Comparison of ENCODE assay signal across 9 cellular contexts in genomic region chr21:18499761-18500376, GRCh38.
A peak's percentile ranks its signal among the peaks of the same experiment; 100 is the strongest.
DNase-seq lines count a peak whose midpoint lies in the region; ATAC-seq and FAIRE-seq lines count a peak whose summit lies in the region.
"Had no signal": no experiment of that assay in that cellular context is flagged by ENCODE, and none has a peak within 500 bp of the region (broad histone marks: within the 10 kb centered on the region; RNA-seq: fewer than 3 reads in every experiment).

No MANE protein-coding gene starts in this region.

- no peaks in the 10 kb centered on the region for H3K36me3 Mint-ChIP-seq in activated naive CD4-positive, alpha-beta T cell treated with anti-CD3 and anti-CD28 coated beads for 36 hours (ENCODE audit: low read depth)

- intact Hi-C loops in activated naive CD4-positive, alpha-beta T cell treated with anti-CD3 and anti-CD28 coated beads for 36 hours (cut with micrococcal nuclease) = loop anchor here (10.0 kb wide), 1 partner anchor 205 kb away; no protein-coding TSS in a partner anchor

- CTCF ChIA-PET in activated naive CD4-positive, alpha-beta T cell treated with anti-CD3 and anti-CD28 coated beads for 36 hours (lab: Charles Lee) = interaction anchor here (0.6 to 0.9 kb wide), 2 partner anchors 15 to 125 kb away, joined by 3 read pairs; no protein-coding TSS in a partner anchor

- no peak for ATAC-seq in GM18907 (IDR thresholded peaks at IDR 0.05; ENCODE audit: unreplicated experiment)
- ATAC-seq: effector memory CD8-positive, alpha-beta T cell had no signal

- FAIRE-seq in A204.1 (lab: Jason Lieb, UNC) = peak; percentile 93

- peaks cover 2% of the 10 kb centered on the region for H3K9me3 Mint-ChIP-seq in activated naive CD4-positive, alpha-beta T cell treated with anti-CD3 and anti-CD28 coated beads for 36 hours

- H3K27ac Mint-ChIP-seq in activated naive CD4-positive, alpha-beta T cell treated with anti-CD3 and anti-CD28 coated beads for 36 hours = no peak overlapping the region
- H3K27ac Mint-ChIP-seq: effector memory CD8-positive, alpha-beta T cell had no signal

- H3K27me3 Mint-ChIP-seq in activated naive CD4-positive, alpha-beta T cell treated with anti-CD3 and anti-CD28 coated beads for 36 hours (ENCODE audit: low read depth) = no peaks in the 10 kb centered on the region
- H3K27me3 Mint-ChIP-seq: effector memory CD8-positive, alpha-beta T cell had no signal

- H3K4me1 Mint-ChIP-seq in activated naive CD4-positive, alpha-beta T cell treated with anti-CD3 and anti-CD28 coated beads for 36 hours (ENCODE audit: low read depth) = no peaks in the 10 kb centered on the region

- peak; percentile 4 for DNase-seq in GM03348 (ENCODE audit: low spot score)
- peak; percentile 3 for DNase-seq in NCI-H2171 (lab: John Stamatoyannopoulos, UW)
- DNase-seq in activated naive CD4-positive, alpha-beta T cell treated with anti-CD3 and anti-CD28 coated beads for 36 hours = peak; percentile 71
- peak; percentile 3 for DNase-seq in iPS DF 19.7 (ENCODE audit: low read depth, low spot score)
- DNase-seq in stimulated activated CD8-positive, alpha-beta memory T cell treated with anti-CD3 and anti-CD28 coated beads, Interleukin-2, amount 100 ng/mL, for 48 hours (ENCODE audit: low read depth in 2 of 2) = peak; percentile 10 to 13
- DNase-seq in 8988T = no peak

- no peak overlapping the region for H3K4me3 Mint-ChIP-seq in activated naive CD4-positive, alpha-beta T cell treated with anti-CD3 and anti-CD28 coated beads for 36 hours
- H3K4me3 Mint-ChIP-seq: effector memory CD8-positive, alpha-beta T cell had no signal
